Comparison of ENCODE assay signal across 7 cellular contexts in the genomic region with DNA sequence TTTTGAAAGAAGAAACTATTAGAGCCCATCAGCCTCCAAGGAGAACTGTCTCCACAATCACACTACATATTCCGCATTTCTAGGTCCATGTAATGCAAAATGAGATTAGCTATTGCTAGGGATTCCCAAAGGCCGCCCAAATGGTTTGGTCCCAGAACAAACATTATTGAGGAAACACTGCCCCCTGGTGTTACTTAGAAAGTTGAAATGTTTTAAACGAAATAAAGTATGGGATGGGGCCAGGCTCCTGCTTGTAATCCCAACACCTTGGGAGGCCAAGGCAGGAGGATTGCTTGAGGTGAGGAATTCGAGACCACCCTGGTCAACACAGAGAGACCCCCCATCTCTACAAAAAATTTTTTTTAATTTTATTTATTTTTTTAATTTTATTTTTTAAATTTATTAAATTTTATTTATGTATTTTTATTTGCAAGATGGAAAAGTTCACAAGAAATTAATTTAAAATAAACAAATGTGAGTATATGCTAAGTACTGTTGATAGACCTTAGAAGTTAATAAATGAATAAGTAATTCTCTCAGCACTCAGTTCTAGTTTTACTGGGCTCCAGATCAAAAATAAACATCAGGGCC.
DNase-seq lines count a peak whose midpoint lies in the region; ATAC-seq lines count a peak whose summit lies in the region.

No MANE protein-coding gene starts in this region.

- no peaks in the 10 kb centered on the region for H3K27me3 ChIP-seq in iPS DF 6.9 (ENCODE audit: control insufficient read depth, insufficient read depth, low read length)

- H3K9me3 ChIP-seq in iPS DF 6.9 (ENCODE audit: control insufficient read depth, insufficient read depth, low read length): no peaks in the 10 kb centered on the region

- peaks cover 2% of the 10 kb centered on the region; the same call in 1 of the 2 replicates for H3K4me1 ChIP-seq in iPS DF 6.9 (ENCODE audit: control insufficient read depth, insufficient read depth, low read length)

- no peak overlapping the region for H3K27ac ChIP-seq in iPS DF 6.9 (ENCODE audit: low read length)

- ATAC-seq in HG02870 (IDR thresholded peaks at IDR 0.05; ENCODE audit: unreplicated experiment): no peak

- no peak overlapping the region for H3K4me3 ChIP-seq in iPS DF 6.9 (ENCODE audit: low read length)

- no CpG with 5 or more reads among the region's 4 CpGs for WGBS in iPS DF 6.9 (ENCODE audit: insufficient coverage, insufficient read length)

- DNase-seq in EH (ENCODE audit: low read depth) (peak; percentile 78), HuH-7.5 (ENCODE audit: low spot score) (peak; percentile 61), NOMO-1 treated with dmso at 0.1 percent for 144 hours (lab: John Stamatoyannopoulos, UW; ENCODE audit: unreplicated experiment) (peak; percentile 17), astrocyte of the hippocampus (ENCODE audit: low read depth, low spot score) (peak; percentile 83), iPS DF 6.9 (ENCODE audit: low read depth, low spot score) (peak; percentile 72)
- DNase-seq in stimulated activated CD8-positive, alpha-beta memory T cell treated with anti-CD3 and anti-CD28 coated beads, Interleukin-12 subunit alpha, Interleukin-12 subunit beta, amount 100 ng/mL, for 1 hour (ENCODE audit: low read depth): peak; percentile 12

- no peaks in the 10 kb centered on the region for H3K36me3 ChIP-seq in iPS DF 6.9 (ENCODE audit: control insufficient read depth, insufficient read depth, low read length)

Comparison
In these comparisons a context has a peak if more than half of its experiments do, and no peak if none do; other contexts are left out.
1. DNase-seq: peak in every context shown above with its lines; median percentile 83 in astrocyte of the hippocampus; 78 in EH; 72 in iPS DF 6.9; 61 in HuH-7.5; 17 in NOMO-1 treated with dmso at 0.1 percent for 144 hours; 12 in stimulated activated CD8-positive, alpha-beta memory T cell treated with anti-CD3 and anti-CD28 coated beads, Interleukin-12 subunit alpha, Interleukin-12 subunit beta, amount 100 ng/mL, for 1 hour.